1 cellular context compared by ENCODE assay signal in genomic region chr9:6956796-6957355, GRCh38.
TF ChIP-seq lines count a peak whose summit lies in the region.

No MANE protein-coding gene starts in this region.

TF ChIP-seq in HepG2, 621 proteins besides CTCF, POLR2A, EP300 and RAD21 (continued from another document):
- TF ChIP-seq GMEB1 (CRISPR knock-in tag; IDR thresholded peaks at IDR 0.05; ENCODE audit: borderline replicate concordance) (no peak), YEATS4 (CRISPR knock-in tag; IDR thresholded peaks at IDR 0.05; ENCODE audit: borderline replicate concordance) (no peak), ZNF101 (CRISPR knock-in tag; IDR thresholded peaks at IDR 0.05; ENCODE audit: borderline replicate concordance, low read depth) (no peak), ZFP90 (CRISPR knock-in tag; IDR thresholded peaks at IDR 0.05; ENCODE audit: borderline replicate concordance) (no peak), PRMT3 (CRISPR knock-in tag; IDR thresholded peaks at IDR 0.05; ENCODE audit: borderline replicate concordance, low read depth) (no peak), ZNF354B (CRISPR knock-in tag; IDR thresholded peaks at IDR 0.05) (no peak), RERE (CRISPR knock-in tag; IDR thresholded peaks at IDR 0.05; ENCODE audit: low read depth) (no peak), NFKB2 (CRISPR knock-in tag; IDR thresholded peaks at IDR 0.05; ENCODE audit: borderline replicate concordance) (no peak), ELK4 (CRISPR knock-in tag; IDR thresholded peaks at IDR 0.05; ENCODE audit: borderline replicate concordance) (no peak), FOXA3 (CRISPR knock-in tag; IDR thresholded peaks at IDR 0.05) (no peak), PAF1 (CRISPR knock-in tag; IDR thresholded peaks at IDR 0.05) (no peak), ZNF776 (CRISPR knock-in tag; IDR thresholded peaks at IDR 0.05) (no peak), NFYC (CRISPR knock-in tag; IDR thresholded peaks at IDR 0.05) (no peak), ZNF766 (CRISPR knock-in tag; IDR thresholded peaks at IDR 0.05; ENCODE audit: borderline replicate concordance) (no peak), BRF2 (CRISPR knock-in tag; IDR thresholded peaks at IDR 0.05) (no peak)
